In genomic region chr7:151139071-151139521, GRCh38 we compare ENCODE assay signal across 1 cellular context.
TF ChIP-seq lines count a peak whose summit lies in the region.

No MANE protein-coding gene starts in this region.

TF ChIP-seq in IMR-90, 13 proteins besides CTCF, POLR2A, EP300 and RAD21 (continued from another document):
- TF ChIP-seq MXI1 (IDR thresholded peaks at IDR 0.05; ENCODE audit: borderline replicate concordance, low read depth, low read length), result no peak
- no peak for TF ChIP-seq CHD1 (IDR thresholded peaks at IDR 0.05; ENCODE audit: low read depth, low read length)
- no peak for TF ChIP-seq USF2 (IDR thresholded peaks at IDR 0.05; ENCODE audit: low read depth, low read length)
- no peak for TF ChIP-seq SMC3 (IDR thresholded peaks at IDR 0.05; ENCODE audit: low read depth, low read length)
- TF ChIP-seq MAFK (IDR thresholded peaks at IDR 0.05; ENCODE audit: low read depth, low read length), result no peak
- TF ChIP-seq ELK1 (IDR thresholded peaks at IDR 0.05; ENCODE audit: borderline replicate concordance, low read depth, low read length), result no peak
- no peak for TF ChIP-seq RFX5 (IDR thresholded peaks at IDR 0.05; ENCODE audit: low read depth, low read length)
- no peak for TF ChIP-seq MAZ (IDR thresholded peaks at IDR 0.05; ENCODE audit: borderline replicate concordance, low read depth, low read length)
TF ChIP-seq in IMR-90: peak in this region for 0.
